Comparison of ENCODE assay signal across 8 cellular contexts in genomic region chr19:8335343-8336071, GRCh38. TPM values are rescaled to one million over a fixed set of nuclear protein-coding genes. Genes with fewer than 3 reads are reported as not detected.
DNase-seq lines count a peak whose midpoint lies in the region; ATAC-seq and TF ChIP-seq lines count a peak whose summit lies in the region.

No MANE protein-coding gene starts in this region.

- DNase-seq in 8988T (peak; percentile 53), type B pancreatic cell (ENCODE audit: extremely low spot score, unreplicated experiment) (no peak), NAMALWA (ENCODE audit: low spot score) (no peak), activated gamma-delta T cell treated with Interleukin-2 at 50 U/mL for 16 hours (no peak)
- DNase-seq in activated CD4-positive, alpha-beta memory T cell treated with anti-CD3 and anti-CD28 coated beads for 36 hours, result peak; percentile 55

- POLR2A ChIA-PET in activated CD4-positive, alpha-beta memory T cell treated with anti-CD3 and anti-CD28 coated beads for 36 hours (lab: Charles Lee), result interaction anchor here (0.7 to 1.0 kb wide), 2 partner anchors 12 to 28 kb away, joined by 3 read pairs; no protein-coding TSS in a partner anchor

- no peaks in the 10 kb centered on the region for H3K36me3 Mint-ChIP-seq in activated CD4-positive, alpha-beta memory T cell treated with anti-CD3 and anti-CD28 coated beads for 36 hours
- no peaks in the 10 kb centered on the region for H3K36me3 Mint-ChIP-seq in type B pancreatic cell

- intact Hi-C loops in activated CD4-positive, alpha-beta memory T cell treated with anti-CD3 and anti-CD28 coated beads for 36 hours (cut with micrococcal nuclease), result no loop called here

- TF ChIP-seq CTCF in GM12874 (IDR thresholded peaks at IDR 0.05; ENCODE audit: insufficient read depth, low read depth, low read length) (peak; percentile 53), type B pancreatic cell (conservative IDR thresholded peaks at IDR 0.05) (peak; percentile 55)

- CTCF ChIA-PET in activated CD4-positive, alpha-beta memory T cell treated with anti-CD3 and anti-CD28 coated beads for 36 hours (lab: Charles Lee), result interaction anchor here (0.9 to 3.1 kb wide), 16 partner anchors 9 to 246 kb away, joined by 3 to 21 read pairs (median 5); partner anchors contain the start of genes HNRNPM, NDUFA7, RPS28 and ZNF414

- H3K9me3 Mint-ChIP-seq in activated CD4-positive, alpha-beta memory T cell treated with anti-CD3 and anti-CD28 coated beads for 36 hours, result no peaks in the 10 kb centered on the region
- H3K9me3 Mint-ChIP-seq in type B pancreatic cell, result no peaks in the 10 kb centered on the region

- peak overlapping the region; percentile 52 for H3K4me3 Mint-ChIP-seq in activated CD4-positive, alpha-beta memory T cell treated with anti-CD3 and anti-CD28 coated beads for 36 hours
- peak overlapping the region; percentile 74 for H3K4me3 Mint-ChIP-seq in type B pancreatic cell

- no peak for ATAC-seq in HG03095 (IDR thresholded peaks at IDR 0.05; ENCODE audit: unreplicated experiment)

- H3K4me1 Mint-ChIP-seq in activated CD4-positive, alpha-beta memory T cell treated with anti-CD3 and anti-CD28 coated beads for 36 hours (ENCODE audit: low read depth), result peaks cover 6% of the 10 kb centered on the region
- H3K4me1 Mint-ChIP-seq in type B pancreatic cell (ENCODE audit: unreplicated experiment), result no peaks in the 10 kb centered on the region

- H3K4me3 ChIP-seq in iPS-11a (ENCODE audit: low read depth, low read length), result peak overlapping the region; percentile 42

- peaks cover 22% of the 10 kb centered on the region for H3K27me3 Mint-ChIP-seq in activated CD4-positive, alpha-beta memory T cell treated with anti-CD3 and anti-CD28 coated beads for 36 hours
- H3K27me3 Mint-ChIP-seq in type B pancreatic cell, result peaks cover 75% of the 10 kb centered on the region

- H3K27ac Mint-ChIP-seq in activated CD4-positive, alpha-beta memory T cell treated with anti-CD3 and anti-CD28 coated beads for 36 hours, result no peak overlapping the region
- H3K27ac Mint-ChIP-seq in type B pancreatic cell, result no peak overlapping the region

RNA-seq across cellular contexts. Expression of gene KANK3, which starts 7.6 kb away (rescaled TPM):
- total RNA-seq in activated CD4-positive, alpha-beta memory T cell treated with anti-CD3 and anti-CD28 coated beads for 36 hours, result 1 to 10 TPM; 2.3 to 2.9 TPM
- total RNA-seq in type B pancreatic cell (ENCODE audit: low replicate concordance), result 1.6 and 3.1 TPM in 2 replicates

RNA-seq across cellular contexts. Expression of gene RPS28, which starts 14.2 kb away (rescaled TPM):
- total RNA-seq in activated CD4-positive, alpha-beta memory T cell treated with anti-CD3 and anti-CD28 coated beads for 36 hours, result 1,000 to 10,000 TPM; 2,068 to 2,091 TPM
- total RNA-seq in type B pancreatic cell (ENCODE audit: low replicate concordance), result 1,715 and 2,131 TPM in 2 replicates

RNA-seq across cellular contexts. Expression of gene NDUFA7, which starts 14.3 kb away (rescaled TPM):
- 10 to 100 TPM; 84.2 to 85.1 TPM for total RNA-seq in activated CD4-positive, alpha-beta memory T cell treated with anti-CD3 and anti-CD28 coated beads for 36 hours
- 46.8 and 52.5 TPM in 2 replicates for total RNA-seq in type B pancreatic cell (ENCODE audit: low replicate concordance)

RNA-seq across cellular contexts. Expression of gene CD320, which starts 27.3 kb away (rescaled TPM):
- 10 to 100 TPM; 44.9 to 45.4 TPM for total RNA-seq in activated CD4-positive, alpha-beta memory T cell treated with anti-CD3 and anti-CD28 coated beads for 36 hours
- total RNA-seq in type B pancreatic cell (ENCODE audit: low replicate concordance), result 22.7 and 52.3 TPM in 2 replicates

RNA-seq across cellular contexts. Expression of gene ANGPTL4, which starts 28.4 kb away (rescaled TPM):
- 1 to 10 TPM; 1.7 to 2.9 TPM for total RNA-seq in activated CD4-positive, alpha-beta memory T cell treated with anti-CD3 and anti-CD28 coated beads for 36 hours
- total RNA-seq in type B pancreatic cell (ENCODE audit: low replicate concordance), result 4.2 and 4.7 TPM in 2 replicates

Comparison
In these comparisons a context has a peak if more than half of its experiments do, and no peak if none do; other contexts are left out.
1. DNase-seq: peak in 8988T (single experiment) and activated CD4-positive, alpha-beta memory T cell treated with anti-CD3 and anti-CD28 coated beads for 36 hours (single experiment); none in type B pancreatic cell (single experiment), NAMALWA (single experiment) and activated gamma-delta T cell treated with Interleukin-2 at 50 U/mL for 16 hours (single experiment).